26 cellular contexts compared by ENCODE assay signal in the genomic region with DNA sequence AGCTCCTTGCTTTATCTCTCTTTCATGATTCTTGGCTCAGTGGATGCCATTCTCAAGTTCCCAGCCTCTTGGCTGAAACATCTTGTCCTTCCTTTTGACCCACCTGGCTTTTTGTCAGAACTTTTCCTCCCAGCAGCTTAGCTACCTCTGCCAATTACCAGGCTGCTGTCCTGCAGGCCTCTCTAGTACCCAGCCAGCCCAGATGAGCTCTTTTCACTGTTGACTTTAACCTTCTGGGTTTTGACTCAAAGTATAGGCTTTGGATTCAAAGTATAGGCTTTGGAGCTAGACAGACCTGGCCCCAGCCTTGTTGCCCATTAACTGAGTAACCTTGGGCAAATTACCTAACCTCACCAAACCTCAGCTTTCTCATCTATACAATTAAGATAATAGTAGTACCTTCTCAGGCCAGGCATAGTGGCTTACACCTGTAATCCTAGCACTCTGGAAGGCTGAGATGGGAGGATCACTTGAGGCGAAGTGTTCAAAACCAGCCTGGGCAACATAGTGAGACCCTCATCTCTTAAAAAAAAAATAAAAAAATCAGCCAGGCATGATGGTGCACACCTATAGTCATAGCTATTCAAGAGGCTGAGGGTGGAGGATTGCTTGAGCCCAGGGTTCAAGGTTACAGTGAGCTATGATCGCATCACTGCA. TPM values are rescaled to one million over a fixed set of nuclear protein-coding genes. Genes with fewer than 3 reads are reported as not detected.
DNase-seq lines count a peak whose midpoint lies in the region; ATAC-seq and TF ChIP-seq lines count a peak whose summit lies in the region.
"Had no signal": no experiment of that assay in that cellular context is flagged by ENCODE, and none has a peak within 500 bp of the region (broad histone marks: within the 10 kb centered on the region; RNA-seq: fewer than 3 reads in every experiment).

No MANE protein-coding gene starts in this region.

- H3K36me3 ChIP-seq in trophoblast cell (ENCODE audit: control insufficient read depth in 1 of 2, insufficient read depth in 2 of 2, low read length in 2 of 2) = no peaks in the 10 kb centered on the region
- H3K36me3 ChIP-seq: BLaER1 treated with 17β-estradiol and CSF1 and Interleukin-3, amounts not matched to agents 10 nM and 100 nM had no signal

- DNase-seq in LNCaP clone FGC (ENCODE audit: low read depth) (peak; percentile 84), fibroblast of the aortic adventitia (ENCODE audit: low read depth) (peak; percentile 39), medulla oblongata (ENCODE audit: extremely low spot score) (peak; percentile 71), foreskin melanocyte (no peak), trophoblast cell (no peak), HuH-7.5 (ENCODE audit: low spot score) (no peak)
- DNase-seq in activated CD4-positive, alpha-beta T cell treated with anti-CD3 and anti-CD28 coated beads, Interleukin-2, amount 50 U/mL, for 4 hours = no peak
- DNase-seq: activated CD4-positive, alpha-beta T cell treated with anti-CD3 and anti-CD28 coated beads for 4 hours; activated gamma-delta T cell treated with Interleukin-2 at 50 U/mL for 16 hours; activated naive CD8-positive, alpha-beta T cell treated with anti-CD3 and anti-CD28 coated beads, Interleukin-2, amount 50 U/mL, for 24 hours; activated T-cell treated with anti-CD3 and anti-CD28 coated beads, Interleukin-2, amount 50 U/mL, for 24 hours; Caco-2; DMS79 treated with DMSO at 0.1 percent for 48 hours; effector CD4-positive, alpha-beta T cell; H9; KBM-7; MM.1S; natural killer cell; NCI-H2029; NCI-H226; stimulated activated CD4-positive, alpha-beta T cell treated with anti-CD3 and anti-CD28 coated beads, Interleukin-12 subunit alpha, Interleukin-12 subunit beta, amount 100 ng/mL, for 4 hours; stimulated activated CD4-positive, alpha-beta T cell treated with anti-CD3 and anti-CD28 coated beads, Interleukin-4, amount 100 ng/mL, for 1 hour had no signal

- no peak overlapping the region for H3K14ac ChIP-seq in trophoblast cell (ENCODE audit: low read length)

- no CpG with 5 or more reads among the region's 2 CpGs for WGBS in trophoblast cell (ENCODE audit: extremely low coverage, insufficient coverage, insufficient read length)

- H2AFZ ChIP-seq in trophoblast cell (ENCODE audit: insufficient read depth, low read length, poor library complexity) = no peak overlapping the region

- no peak overlapping the region for H3K9ac ChIP-seq in trophoblast cell (ENCODE audit: low read length)
- H3K9ac ChIP-seq: BLaER1 treated with 17β-estradiol and CSF1 and Interleukin-3, amounts not matched to agents 10 nM and 100 nM had no signal

- H3K4me3 ChIP-seq in LNCaP clone FGC (ENCODE audit: low read depth, low read length) (no peak overlapping the region), fibroblast of the aortic adventitia (ENCODE audit: low read depth, low read length) (no peak overlapping the region), trophoblast cell (ENCODE audit: low read depth, low read length) (no peak overlapping the region)
- H3K4me3 ChIP-seq: BLaER1 treated with 17β-estradiol and CSF1 and Interleukin-3, amounts not matched to agents 10 nM and 100 nM had no signal

- H2BK12ac ChIP-seq in trophoblast cell (ENCODE audit: low read length) = no peak overlapping the region

- H4K8ac ChIP-seq in trophoblast cell (ENCODE audit: low read depth, low read length) = no peak overlapping the region

- no peaks in the 10 kb centered on the region for H3K79me1 ChIP-seq in trophoblast cell (ENCODE audit: low read length)

- H3K4ac ChIP-seq in trophoblast cell (ENCODE audit: low read depth, low read length) = no peak overlapping the region

- H3K18ac ChIP-seq in trophoblast cell (ENCODE audit: low read length) = no peak overlapping the region

- H3K4me2 ChIP-seq in trophoblast cell (ENCODE audit: low read length) = no peak overlapping the region
- H3K4me2 ChIP-seq: BLaER1 treated with 17β-estradiol and CSF1 and Interleukin-3, amounts not matched to agents 10 nM and 100 nM had no signal

- no peak overlapping the region for H2BK120ac ChIP-seq in trophoblast cell (ENCODE audit: insufficient read depth, low read length, poor library complexity)

- no peaks in the 10 kb centered on the region for H3K9me3 ChIP-seq in trophoblast cell (ENCODE audit: insufficient read depth, low read depth, low read length)
- H3K9me3 ChIP-seq: BLaER1 treated with 17β-estradiol and CSF1 and Interleukin-3, amounts not matched to agents 10 nM and 100 nM; Caco-2 had no signal

- no peak for TF ChIP-seq CTCF in LNCaP clone FGC (IDR thresholded peaks at IDR 0.05; ENCODE audit: control insufficient read depth, extremely low read depth, insufficient read depth)
- TF ChIP-seq CTCF in fibroblast of the aortic adventitia (IDR thresholded peaks at IDR 0.05; ENCODE audit: insufficient read depth, low read length) = no peak

- no peak overlapping the region for H4K12ac ChIP-seq in trophoblast cell (ENCODE audit: low read depth, low read length)

- no peaks in the 10 kb centered on the region for H3K27me3 ChIP-seq in trophoblast cell (ENCODE audit: insufficient read depth, low read length)
- H3K27me3 ChIP-seq: BLaER1 treated with 17β-estradiol and CSF1 and Interleukin-3, amounts not matched to agents 10 nM and 100 nM had no signal

- no peak overlapping the region for H4K91ac ChIP-seq in trophoblast cell (ENCODE audit: low read depth, low read length)

- no peak overlapping the region for H2BK5ac ChIP-seq in trophoblast cell (ENCODE audit: low read depth, low read length, poor library complexity)

- no peak overlapping the region for H3K27ac ChIP-seq in trophoblast cell (ENCODE audit: low read depth, low read length)
- H3K27ac ChIP-seq: BLaER1 treated with 17β-estradiol and CSF1 and Interleukin-3, amounts not matched to agents 10 nM and 100 nM had no signal

- no peak overlapping the region for H3K23ac ChIP-seq in trophoblast cell (ENCODE audit: low read length)

- H3K79me2 ChIP-seq in trophoblast cell (ENCODE audit: control insufficient read depth, insufficient read depth, low read length, poor library complexity) = no peaks in the 10 kb centered on the region

- H2AK5ac ChIP-seq in trophoblast cell (ENCODE audit: low read length) = no peak overlapping the region

- ATAC-seq in GM18907 (IDR thresholded peaks at IDR 0.05; ENCODE audit: unreplicated experiment) = peak; percentile 19
- ATAC-seq: activated naive CD8-positive, alpha-beta T cell treated with anti-CD3 and anti-CD28 coated beads, Interleukin-2, amount 50 U/mL, for 24 hours; natural killer cell had no signal

- H3K4me1 ChIP-seq in trophoblast cell (ENCODE audit: control insufficient read depth in 1 of 2, insufficient read depth in 2 of 2, low read length in 2 of 2) = no peaks in the 10 kb centered on the region
- H3K4me1 ChIP-seq: BLaER1 treated with 17β-estradiol and CSF1 and Interleukin-3, amounts not matched to agents 10 nM and 100 nM had no signal

RNA-seq across cellular contexts. Expression of a gene that starts 6.7 kb away (rescaled TPM):
- 0.49 and 1.3 TPM in 2 replicates for total RNA-seq in fibroblast of the aortic adventitia (ENCODE audit: low replicate concordance)
- polyA plus RNA-seq in trophoblast cell (2013) = 5.7 and 6.8 TPM in 2 replicates
- total RNA-seq: lower leg skin, mononuclear cell had no signal

RNA-seq across cellular contexts. Expression of a gene that starts 39.4 kb away (rescaled TPM):
- 50.9 and 76.1 TPM in 2 replicates for total RNA-seq in fibroblast of the aortic adventitia (ENCODE audit: low replicate concordance)
- polyA plus RNA-seq in trophoblast cell (2013) = 53.2 and 53.8 TPM in 2 replicates

Comparison
In these comparisons a context has a peak if more than half of its experiments do, and no peak if none do; other contexts are left out.
1. DNase-seq: peak in LNCaP clone FGC (single experiment), fibroblast of the aortic adventitia (single experiment) and medulla oblongata (single experiment); none in foreskin melanocyte (single experiment), activated CD4-positive, alpha-beta T cell treated with anti-CD3 and anti-CD28 coated beads, Interleukin-2, amount 50 U/mL, for 4 hours (0 of 2), trophoblast cell (0 of 2) and HuH-7.5 (single experiment).